8 cellular contexts compared by ENCODE assay signal in the genomic region with DNA sequence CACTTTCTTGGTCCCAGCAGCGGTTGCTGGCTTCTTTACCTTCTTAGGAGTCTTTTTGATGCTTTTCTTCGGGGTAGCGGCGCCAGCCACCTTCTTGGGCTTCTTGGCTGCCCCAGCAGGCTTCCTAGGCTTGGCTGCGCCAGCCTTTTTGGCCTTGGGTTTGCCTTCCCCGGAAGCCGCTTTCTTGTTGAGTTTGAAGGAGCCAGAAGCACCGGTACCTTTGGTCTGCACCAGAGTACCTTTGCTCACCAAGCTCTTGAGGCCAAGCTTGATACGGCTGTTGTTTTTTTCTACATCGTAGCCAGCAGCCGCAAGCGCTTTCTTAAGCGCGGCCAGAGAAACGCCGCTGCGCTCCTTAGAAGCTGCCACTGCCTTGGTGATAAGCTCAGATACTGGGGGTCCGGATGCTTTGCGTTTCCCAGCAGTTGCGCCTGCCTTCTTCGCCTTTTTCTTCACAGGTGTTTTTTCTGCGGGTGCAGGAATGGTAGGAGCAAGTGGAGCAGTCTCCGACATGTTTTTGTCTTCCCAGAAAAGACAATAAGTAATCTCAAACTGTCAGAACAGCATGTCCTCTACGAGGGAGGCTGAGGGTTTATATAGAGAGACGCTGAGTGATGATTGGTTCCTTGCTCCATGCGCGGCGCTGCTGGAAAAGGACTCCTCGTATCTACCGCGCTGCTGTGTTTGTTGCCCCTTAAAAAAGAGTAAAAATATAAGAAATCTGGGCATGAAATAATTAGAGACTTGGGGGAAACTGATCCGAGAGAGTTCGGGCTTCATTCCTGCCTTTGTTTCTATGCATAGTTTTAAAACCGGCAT.
A peak's percentile ranks its signal among the peaks of the same experiment; 100 is the strongest.
DNase-seq lines count a peak whose midpoint lies in the region; FAIRE-seq and TF ChIP-seq lines count a peak whose summit lies in the region.

No MANE protein-coding gene starts in this region.

- no peaks in the 10 kb centered on the region for H3K9me3 ChIP-seq in GM23248 (ENCODE audit: low read depth)
- H3K9me3 ChIP-seq in breast epithelium = no peaks in the 10 kb centered on the region
- no peaks in the 10 kb centered on the region for H3K9me3 ChIP-seq in kidney (ENCODE audit: control insufficient read depth in 1 of 2, low read length in 2 of 2)

- TF ChIP-seq POLR2A in breast epithelium (IDR thresholded peaks at IDR 0.05) = peak; percentile 92

- H3K36me3 ChIP-seq in GM23248 (ENCODE audit: low read depth) (no peaks in the 10 kb centered on the region), breast epithelium (no peaks in the 10 kb centered on the region), kidney (ENCODE audit: control insufficient read depth in 1 of 2, insufficient read depth in 2 of 2, low read length in 2 of 2) (no peaks in the 10 kb centered on the region)

- H2AFZ ChIP-seq in GM23248 = peak overlapping the region; percentile 84

- no peaks in the 10 kb centered on the region for H3K27me3 ChIP-seq in GM23248 (replicated peaks; ENCODE audit: insufficient read depth)
- H3K27me3 ChIP-seq in breast epithelium = peaks cover 0 to 4% of the 10 kb centered on the region in 2 donors

- intact Hi-C loops in breast epithelium (cut with DNase I; ENCODE audit: low total_unique reads) (no loop called here), kidney (cut with DNase I) (no loop called here)

- TF ChIP-seq CTCF in breast epithelium (IDR thresholded peaks at IDR 0.05) = no peak
- no peak for TF ChIP-seq CTCF in kidney (IDR thresholded peaks at IDR 0.05; ENCODE audit: borderline replicate concordance, extremely low read depth, insufficient read depth)

- H3K4me3 Mint-ChIP-seq in T-helper 2 cell treated with Interferon-gamma antibody and Interleukin-4, amounts not matched to agents 5 μg/mL and 100 μg/mL, for 36 hours = peak overlapping the region; percentile 91

- peak overlapping the region; percentile 100 for H3K27ac Mint-ChIP-seq in T-helper 2 cell treated with Interferon-gamma antibody and Interleukin-4, amounts not matched to agents 5 μg/mL and 100 μg/mL, for 36 hours

- no peak for FAIRE-seq in kidney (lab: Jason Lieb, UNC)

- H3K9me3 Mint-ChIP-seq in T-helper 2 cell treated with Interferon-gamma antibody and Interleukin-4, amounts not matched to agents 5 μg/mL and 100 μg/mL, for 36 hours = no peaks in the 10 kb centered on the region

- peak overlapping the region; percentile 66 for H3K9ac ChIP-seq in GM23248
- H3K9ac ChIP-seq in kidney (ENCODE audit: low read length in 2 of 2) = peak overlapping the region; percentile 29 to 64

- in situ Hi-C loops in GM23248 (cut with MboI) = no loop called here

- H3K27me3 Mint-ChIP-seq in T-helper 2 cell treated with Interferon-gamma antibody and Interleukin-4, amounts not matched to agents 5 μg/mL and 100 μg/mL, for 36 hours (ENCODE audit: low read depth) = peaks cover 9% of the 10 kb centered on the region

- H3K9me2 ChIP-seq in GM23248 (ENCODE audit: insufficient read depth) = no peaks in the 10 kb centered on the region

- H4K20me1 ChIP-seq in GM23248 (ENCODE audit: insufficient read depth) = no peaks in the 10 kb centered on the region

- peak overlapping the region; percentile 93 for H3K4me2 ChIP-seq in GM23248 (ENCODE audit: unreplicated experiment)

- WGBS in GM23248 (ENCODE audit: low coverage in 1 of 2, low lambda C conversion rate in 2 of 2, missing lambda C conversion rate in 2 of 2), 2 experiments = 13% methylated on average over 34 of the region's 34 CpGs

- H3K4me3 ChIP-seq in GM23248 (peak overlapping the region; percentile 66), breast epithelium (peak overlapping the region; percentile 43 to 67 (median 61)), kidney (ENCODE audit: low read length in 2 of 2) (peak overlapping the region; percentile 63 to 67)

- peak overlapping the region; percentile 40 for H3K27ac ChIP-seq in GM23248
- peak overlapping the region; percentile 67 to 86 for H3K27ac ChIP-seq in breast epithelium
- H3K27ac ChIP-seq in kidney (ENCODE audit: low read depth in 2 of 2, low read length in 2 of 2) = peak overlapping the region; percentile 48 to 51

- H3K4me1 Mint-ChIP-seq in T-helper 2 cell treated with Interferon-gamma antibody and Interleukin-4, amounts not matched to agents 5 μg/mL and 100 μg/mL, for 36 hours (ENCODE audit: low read depth) = peaks cover 40% of the 10 kb centered on the region

- no peaks in the 10 kb centered on the region for H3K36me3 Mint-ChIP-seq in T-helper 2 cell treated with Interferon-gamma antibody and Interleukin-4, amounts not matched to agents 5 μg/mL and 100 μg/mL, for 36 hours (ENCODE audit: low read depth)

- no peaks in the 10 kb centered on the region for H3K4me1 ChIP-seq in GM23248 (ENCODE audit: insufficient read depth)
- H3K4me1 ChIP-seq in breast epithelium = no peaks in the 10 kb centered on the region
- peaks cover 0 to 6% of the 10 kb centered on the region in 2 donors for H3K4me1 ChIP-seq in kidney (ENCODE audit: control insufficient read depth in 1 of 2, insufficient read depth in 1 of 2, low read depth in 1 of 2, low read length in 2 of 2)

- H3F3A ChIP-seq in GM23248 (ENCODE audit: insufficient read depth) = peaks cover 12% of the 10 kb centered on the region

- no peaks in the 10 kb centered on the region for H3K79me2 ChIP-seq in GM23248 (ENCODE audit: insufficient read depth)

- peak; percentile 75 for DNase-seq in GM03348 (ENCODE audit: low spot score)
- DNase-seq in GM23248 = peak; percentile 78
- peak; percentile 80 for DNase-seq in LoVo (ENCODE audit: low spot score)
- DNase-seq in T-helper 2 cell treated with Interferon-gamma antibody and Interleukin-4, amounts not matched to agents 5 μg/mL and 100 μg/mL, for 36 hours (ENCODE audit: low spot score) = peak; percentile 80
- DNase-seq in breast epithelium (ENCODE audit: low spot score in 2 of 2) = peak; percentile 65 to 80
- no peak for DNase-seq in kidney
- peak; percentile 67 to 69 for DNase-seq in stimulated activated CD4-positive, alpha-beta T cell treated with anti-CD3 and anti-CD28 coated beads, Interleukin-2, amount 100 ng/mL, for 24 hours
- no peak for DNase-seq in GM19240 (ENCODE audit: insufficient read length, low spot score)

Comparison
In these comparisons a context has a peak if more than half of its experiments do, and no peak if none do; other contexts are left out.
1. DNase-seq: peak in GM03348 (single experiment), GM23248 (single experiment), LoVo (single experiment), T-helper 2 cell treated with Interferon-gamma antibody and Interleukin-4, amounts not matched to agents 5 μg/mL and 100 μg/mL, for 36 hours (single experiment), breast epithelium (2 of 2) and stimulated activated CD4-positive, alpha-beta T cell treated with anti-CD3 and anti-CD28 coated beads, Interleukin-2, amount 100 ng/mL, for 24 hours (2 of 2); none in kidney (single experiment) and GM19240 (single experiment).
2. Peak in every context shown above with its lines, with median percentiles within 50 percentile points of each other: H3K27ac ChIP-seq and H3K4me3 ChIP-seq.